10 cellular contexts compared by ENCODE assay signal in the genomic region with DNA sequence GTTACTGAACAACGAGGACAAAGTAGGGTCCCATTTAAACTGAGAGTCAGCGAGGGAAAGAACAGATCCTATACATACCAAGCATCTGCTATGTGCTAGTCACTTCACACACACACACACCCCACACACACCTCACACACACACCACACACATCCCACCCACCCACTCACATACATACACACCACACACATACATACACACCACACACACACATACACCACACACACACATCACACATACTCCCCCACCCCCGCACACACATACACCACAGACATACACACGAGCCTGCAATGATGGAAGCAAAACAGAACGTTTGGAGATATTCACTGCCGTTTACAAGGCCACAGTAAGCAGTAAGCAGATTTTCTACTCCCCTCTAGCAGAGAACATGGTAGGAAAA. TPM values are rescaled to one million over a fixed set of nuclear protein-coding genes. Genes with fewer than 3 reads are reported as not detected.
A peak's percentile ranks its signal among the peaks of the same experiment; 100 is the strongest.
DNase-seq lines count a peak whose midpoint lies in the region; ATAC-seq, FAIRE-seq and TF ChIP-seq lines count a peak whose summit lies in the region.
"Had no signal": no experiment of that assay in that cellular context is flagged by ENCODE, and none has a peak within 500 bp of the region (broad histone marks: within the 10 kb centered on the region; RNA-seq: fewer than 3 reads in every experiment).

No MANE protein-coding gene starts in this region.

- peaks cover 20% of the 10 kb centered on the region for H3K36me3 Mint-ChIP-seq in neural crest cell (ENCODE audit: low read depth)

- peaks cover 64% of the 10 kb centered on the region for H3K4me1 Mint-ChIP-seq in neural crest cell

- H3K27ac ChIP-seq in C4-2B (peak overlapping the region; percentile 30; the same call in 1 of the 2 replicates), cingulate gyrus (ENCODE audit: low read depth, low read length) (peak overlapping the region; percentile 67)

- no peaks in the 10 kb centered on the region for H3K27me3 Mint-ChIP-seq in neural crest cell (ENCODE audit: low read depth)

- ATAC-seq in HG02840 (IDR thresholded peaks at IDR 0.05; ENCODE audit: low FRiP score, unreplicated experiment), result no peak

- DNase-seq in HTR-8/SVneo (ENCODE audit: insufficient read length, low spot score) (no peak), neural crest cell (ENCODE audit: low read depth, low spot score) (no peak), GM03348 (ENCODE audit: low spot score) (no peak), NK-92 (lab: John Stamatoyannopoulos, UW; ENCODE audit: unreplicated experiment) (no peak), SIG-M5 treated with dmso at 0.1 percent for 504 hours (lab: John Stamatoyannopoulos, UW; ENCODE audit: unreplicated experiment) (no peak)
- DNase-seq: MM.1S, RPMI8226 had no signal

- FAIRE-seq in HTR-8/SVneo (lab: Jason Lieb, UNC), result peak; percentile 94

- peak overlapping the region; percentile 89 for H3K27ac Mint-ChIP-seq in neural crest cell (ENCODE audit: unreplicated experiment)

- TF ChIP-seq CTCF in C4-2B (conservative IDR thresholded peaks at IDR 0.05) (no peak), neural crest cell (conservative IDR thresholded peaks at IDR 0.05) (no peak)

- H3K4me3 Mint-ChIP-seq in neural crest cell, result peak overlapping the region; percentile 82

- no peaks in the 10 kb centered on the region for H3K9me3 Mint-ChIP-seq in neural crest cell

RNA-seq across cellular contexts. Expression of gene GRB10, which starts 0.6 kb away (rescaled TPM):
- total RNA-seq in neural crest cell, result 86.0 and 93.0 TPM in 2 replicates
